8 cellular contexts compared by ENCODE assay signal in genomic region chr5:69560587-69561431, GRCh38. TPM values are rescaled to one million over a fixed set of nuclear protein-coding genes. Genes with fewer than 3 reads are reported as not detected.
A peak's percentile ranks its signal among the peaks of the same experiment; 100 is the strongest.
DNase-seq lines count a peak whose midpoint lies in the region; ATAC-seq and TF ChIP-seq lines count a peak whose summit lies in the region.
"Not testable (repeated sequence)": the region's sequence is repeated elsewhere in the genome, so short reads cannot be mapped to it uniquely, and the experiment has no call there.

No MANE protein-coding gene starts in this region.

- not testable (repeated sequence) for TF ChIP-seq CTCF in RWPE2 (IDR thresholded peaks at IDR 0.05; ENCODE audit: poor library complexity, severe bottlenecking); natural killer cell (IDR thresholded peaks at IDR 0.05)

- H3K4me3 ChIP-seq in CD4-positive, CD25-positive, alpha-beta regulatory T cell (ENCODE audit: low read depth, low read length) = peak overlapping the region; percentile 41
- H3K4me3 ChIP-seq in RWPE2 (ENCODE audit: severe bottlenecking) = peak overlapping the region; percentile 24
- H3K4me3 ChIP-seq in ectodermal cell (ENCODE audit: insufficient read depth, low read depth, low read length) = peak overlapping the region; percentile 30
- peak overlapping the region; percentile 5; the same call in 1 of the 2 replicates for H3K4me3 ChIP-seq in iPS DF 6.9 (ENCODE audit: low read length)

- H3K4me3 Mint-ChIP-seq in CD4-positive, CD25-positive, alpha-beta regulatory T cell = peak overlapping the region in 3 of 4 donors; percentile 47 to 56 (median 55)
- peak overlapping the region; percentile 60 for H3K4me3 Mint-ChIP-seq in activated T-helper 2 cell treated with anti-CD3 and anti-CD28 coated beads, Interferon-gamma antibody, Interleukin-2, Interleukin-4, amounts not matched to agents 10 μg/mL and 5 μg/mL and 100 μg/mL, durations not matched to agents 14 hours and 24 hours and 36 hours (ENCODE audit: low read depth)
- peak overlapping the region; percentile 60 for H3K4me3 Mint-ChIP-seq in natural killer cell
- H3K4me3 Mint-ChIP-seq in stimulated activated naive B cell treated with anti-CD40 and anti-IgM and Interleukin-4, amounts not matched to agents 10 μg/mL and 1 μg/mL and 100 μg/mL, for 72 hours = peak overlapping the region; percentile 50 to 69

- not testable (repeated sequence) for H3K4me1 ChIP-seq in CD4-positive, CD25-positive, alpha-beta regulatory T cell (ENCODE audit: control insufficient read depth, insufficient read depth, low read length, poor library complexity, severe bottlenecking); RWPE2 (ENCODE audit: insufficient read depth, poor library complexity, severe bottlenecking); ectodermal cell (ENCODE audit: control insufficient read depth, insufficient read depth, low read length); iPS DF 6.9 (ENCODE audit: control insufficient read depth, insufficient read depth, low read length)

- intact Hi-C loops in activated T-helper 2 cell treated with anti-CD3 and anti-CD28 coated beads, Interferon-gamma antibody, Interleukin-2, Interleukin-4, amounts not matched to agents 10 μg/mL and 5 μg/mL and 100 μg/mL, durations not matched to agents 14 hours and 24 hours and 36 hours (cut with micrococcal nuclease); natural killer cell (cut with micrococcal nuclease): not testable (repeated sequence)

- ATAC-seq in CD4-positive, CD25-positive, alpha-beta regulatory T cell (ENCODE audit: low read depth in 2 of 2); RWPE2 (ENCODE audit: low read depth); natural killer cell: not testable (repeated sequence)
- ATAC-seq in stimulated activated naive B cell treated with anti-CD40 and anti-IgM and Interleukin-4, amounts not matched to agents 10 μg/mL and 1 μg/mL and 100 μg/mL, for 72 hours (replicated peaks) = peak in 1 of 2 donors; percentile 1

- H3K4me1 Mint-ChIP-seq in CD4-positive, CD25-positive, alpha-beta regulatory T cell; activated T-helper 2 cell treated with anti-CD3 and anti-CD28 coated beads, Interferon-gamma antibody, Interleukin-2, Interleukin-4, amounts not matched to agents 10 μg/mL and 5 μg/mL and 100 μg/mL, durations not matched to agents 14 hours and 24 hours and 36 hours (ENCODE audit: low read depth); natural killer cell; stimulated activated naive B cell treated with anti-CD40 and anti-IgM and Interleukin-4, amounts not matched to agents 10 μg/mL and 1 μg/mL and 100 μg/mL, for 72 hours: not testable (repeated sequence)

- not testable (repeated sequence) for H3K36me3 ChIP-seq in CD4-positive, CD25-positive, alpha-beta regulatory T cell (ENCODE audit: control insufficient read depth, insufficient read depth, low read length); RWPE2 (ENCODE audit: low read depth); ectodermal cell (ENCODE audit: control insufficient read depth, insufficient read depth, low read length); iPS DF 6.9 (ENCODE audit: control insufficient read depth, insufficient read depth, low read length)

- H3K27me3 Mint-ChIP-seq in CD4-positive, CD25-positive, alpha-beta regulatory T cell; activated T-helper 2 cell treated with anti-CD3 and anti-CD28 coated beads, Interferon-gamma antibody, Interleukin-2, Interleukin-4, amounts not matched to agents 10 μg/mL and 5 μg/mL and 100 μg/mL, durations not matched to agents 14 hours and 24 hours and 36 hours (ENCODE audit: low read depth); natural killer cell (ENCODE audit: low read depth in 2 of 2); stimulated activated naive B cell treated with anti-CD40 and anti-IgM and Interleukin-4, amounts not matched to agents 10 μg/mL and 1 μg/mL and 100 μg/mL, for 72 hours: not testable (repeated sequence)

- not testable (repeated sequence) for DNase-seq in CD4-positive, CD25-positive, alpha-beta regulatory T cell; RWPE2 (ENCODE audit: low spot score); activated T-helper 2 cell treated with anti-CD3 and anti-CD28 coated beads, Interferon-gamma antibody, Interleukin-2, Interleukin-4, amounts not matched to agents 10 μg/mL and 5 μg/mL and 100 μg/mL, durations not matched to agents 14 hours and 24 hours and 36 hours (ENCODE audit: low spot score); iPS DF 6.9 (ENCODE audit: low read depth, low spot score); natural killer cell; stimulated activated naive B cell treated with anti-CD40 and anti-IgM and Interleukin-4, amounts not matched to agents 10 μg/mL and 1 μg/mL and 100 μg/mL, for 72 hours
- peak; percentile 0 for DNase-seq in HK-2 (ENCODE audit: unreplicated experiment)

- not testable (repeated sequence) for H3K36me3 Mint-ChIP-seq in CD4-positive, CD25-positive, alpha-beta regulatory T cell; activated T-helper 2 cell treated with anti-CD3 and anti-CD28 coated beads, Interferon-gamma antibody, Interleukin-2, Interleukin-4, amounts not matched to agents 10 μg/mL and 5 μg/mL and 100 μg/mL, durations not matched to agents 14 hours and 24 hours and 36 hours (ENCODE audit: low read depth); natural killer cell; stimulated activated naive B cell treated with anti-CD40 and anti-IgM and Interleukin-4, amounts not matched to agents 10 μg/mL and 1 μg/mL and 100 μg/mL, for 72 hours

- H3K27ac Mint-ChIP-seq in CD4-positive, CD25-positive, alpha-beta regulatory T cell; activated T-helper 2 cell treated with anti-CD3 and anti-CD28 coated beads, Interferon-gamma antibody, Interleukin-2, Interleukin-4, amounts not matched to agents 10 μg/mL and 5 μg/mL and 100 μg/mL, durations not matched to agents 14 hours and 24 hours and 36 hours; stimulated activated naive B cell treated with anti-CD40 and anti-IgM and Interleukin-4, amounts not matched to agents 10 μg/mL and 1 μg/mL and 100 μg/mL, for 72 hours: not testable (repeated sequence)
- H3K27ac Mint-ChIP-seq in natural killer cell = peak overlapping the region in 1 of 2 donors; percentile 92

- H3K27me3 ChIP-seq in CD4-positive, CD25-positive, alpha-beta regulatory T cell (ENCODE audit: control insufficient read depth, insufficient read depth, low read length); RWPE2 (ENCODE audit: insufficient read depth, poor library complexity, severe bottlenecking); ectodermal cell (ENCODE audit: control insufficient read depth, insufficient read depth, low read length, poor library complexity, severe bottlenecking); iPS DF 6.9 (ENCODE audit: control insufficient read depth, insufficient read depth, low read length): not testable (repeated sequence)

- H3K27ac ChIP-seq in CD4-positive, CD25-positive, alpha-beta regulatory T cell (ENCODE audit: insufficient read depth, low read length, poor library complexity, severe bottlenecking); RWPE2 (ENCODE audit: poor library complexity, severe bottlenecking); ectodermal cell (ENCODE audit: insufficient read depth, low read depth, low read length, poor library complexity, severe bottlenecking); iPS DF 6.9 (ENCODE audit: low read length): not testable (repeated sequence)

- H3K9me3 Mint-ChIP-seq in CD4-positive, CD25-positive, alpha-beta regulatory T cell; activated T-helper 2 cell treated with anti-CD3 and anti-CD28 coated beads, Interferon-gamma antibody, Interleukin-2, Interleukin-4, amounts not matched to agents 10 μg/mL and 5 μg/mL and 100 μg/mL, durations not matched to agents 14 hours and 24 hours and 36 hours; natural killer cell; stimulated activated naive B cell treated with anti-CD40 and anti-IgM and Interleukin-4, amounts not matched to agents 10 μg/mL and 1 μg/mL and 100 μg/mL, for 72 hours: not testable (repeated sequence)

- WGBS in ectodermal cell, 2 experiments = 20 to 23% methylated on average over 15 to 17 of the region's 31 CpGs
- WGBS in iPS DF 6.9 (ENCODE audit: insufficient coverage, insufficient read length) = no CpG with 5 or more reads among the region's 31 CpGs

- not testable (repeated sequence) for H3K9me3 ChIP-seq in CD4-positive, CD25-positive, alpha-beta regulatory T cell (ENCODE audit: control insufficient read depth in 2 of 2, low read length in 2 of 2); RWPE2 (ENCODE audit: severe bottlenecking); ectodermal cell (ENCODE audit: control insufficient read depth, low read length); iPS DF 6.9 (ENCODE audit: control insufficient read depth, insufficient read depth, low read length)

RNA-seq across cellular contexts. Expression of gene GTF2H2C, which starts 0.8 kb away (rescaled TPM):
- total RNA-seq in CD4-positive, CD25-positive, alpha-beta regulatory T cell = 39.3 TPM
- polyA plus RNA-seq in CD4-positive, CD25-positive, alpha-beta regulatory T cell = 10 to 100 TPM; 16.9 to 27.2 (median 17.5) TPM
- 49.5 and 49.7 TPM in 2 replicates for total RNA-seq in activated T-helper 2 cell treated with anti-CD3 and anti-CD28 coated beads, Interferon-gamma antibody, Interleukin-2, Interleukin-4, amounts not matched to agents 10 μg/mL and 5 μg/mL and 100 μg/mL, durations not matched to agents 14 hours and 24 hours and 36 hours
- 55.9 TPM for polyA plus RNA-seq in ectodermal cell (2013, experiment 1 of 4)
- 62.2 TPM for polyA plus RNA-seq in ectodermal cell (2013, experiment 2 of 4)
- polyA plus RNA-seq in ectodermal cell (2013, experiment 3 of 4) = 47.6 TPM
- polyA plus RNA-seq in ectodermal cell (2013, experiment 4 of 4) = 52.3 TPM
- total RNA-seq in natural killer cell = 10 to 100 TPM; 19.7 to 44.4 (median 35.1) TPM
